ENCODE assay signal across 32 cellular contexts in genomic region chr1:110183642-110184167, GRCh38. TPM values are rescaled to one million over a fixed set of nuclear protein-coding genes. Genes with fewer than 3 reads are reported as not detected.
"Had no signal": no experiment of that assay in that cellular context is flagged by ENCODE, and none has a peak within 500 bp of the region (broad histone marks: within the 10 kb centered on the region; RNA-seq: fewer than 3 reads in every experiment).

No MANE protein-coding gene starts in this region.

- H2AFZ ChIP-seq: neural progenitor cell had no signal

- H3K4me3 ChIP-seq: heart left ventricle, left ventricle myocardium inferior, lung, neural progenitor cell, ovary, prostate gland, sigmoid colon, stomach, suprapubic skin, thoracic aorta, tibial artery, uterus had no signal

- H3K9ac ChIP-seq: neural progenitor cell had no signal

- H3K27ac Mint-ChIP-seq: immature natural killer cell; mesothelial cell of epicardium; naive B cell; natural killer cell; nephron progenitor cell; neural progenitor cell; stimulated activated memory B cell treated with anti-CD40 and anti-IgM and Interleukin-4, amounts not matched to agents 10 μg/mL and 1 μg/mL and 100 μg/mL, for 72 hours; type B pancreatic cell had no signal

- H3K4me1 Mint-ChIP-seq: immature natural killer cell; naive B cell; natural killer cell; neural progenitor cell; stimulated activated memory B cell treated with anti-CD40 and anti-IgM and Interleukin-4, amounts not matched to agents 10 μg/mL and 1 μg/mL and 100 μg/mL, for 72 hours had no signal

- DNase-seq: hypothalamus; immature natural killer cell; kidney; left ventricle myocardium inferior; mesendoderm; naive B cell; natural killer cell; nephron progenitor cell; ovary; retina; right cardiac atrium; sigmoid colon; small intestine; stimulated activated CD4-positive, alpha-beta T cell treated with anti-CD3 and anti-CD28 coated beads, Interleukin-1b, Interleukin-23, amount 100 ng/mL, for 48 hours; stimulated activated CD4-positive, alpha-beta T cell treated with anti-CD3 and anti-CD28 coated beads, Interleukin-2, amount 100 ng/mL, for 48 hours; stimulated activated CD4-positive, alpha-beta T cell treated with anti-CD3 and anti-CD28 coated beads, Interleukin-4, amount 100 ng/mL, for 4 hours; stimulated activated CD8-positive, alpha-beta memory T cell treated with anti-CD3 and anti-CD28 coated beads, Interleukin-4, amount 100 ng/mL, for 48 hours; stimulated activated naive CD4-positive, alpha-beta T cell treated with Interleukin-2 at 50 U/mL for 16 hours; stomach; tibial artery; uterus had no signal

- ATAC-seq: natural killer cell; right cardiac atrium; stimulated activated memory B cell treated with anti-CD40 and anti-IgM and Interleukin-4, amounts not matched to agents 10 μg/mL and 1 μg/mL and 100 μg/mL, for 72 hours had no signal

- H3K36me3 ChIP-seq: heart left ventricle, left ventricle myocardium inferior, neural progenitor cell, ovary, prostate gland, sigmoid colon, stomach, suprapubic skin, thoracic aorta, tibial artery, uterus had no signal

- H3K4me1 ChIP-seq: neural progenitor cell, prostate gland, uterus had no signal

- H3K4me2 ChIP-seq: neural progenitor cell had no signal

- FAIRE-seq: islet of Langerhans, kidney, small intestine had no signal

- H3K27ac ChIP-seq: heart left ventricle, left ventricle myocardium inferior, neural progenitor cell, ovary, prostate gland, sigmoid colon, stomach, suprapubic skin, thoracic aorta, tibial artery, uterus had no signal

- H3K9me3 ChIP-seq: ovary, sigmoid colon, stomach, suprapubic skin, thoracic aorta, uterus had no signal

- H3K27me3 ChIP-seq: heart left ventricle, neural progenitor cell, ovary, sigmoid colon, tibial artery, uterus had no signal

- H3K4me3 Mint-ChIP-seq: immature natural killer cell; mesothelial cell of epicardium; naive B cell; natural killer cell; nephron progenitor cell; neural progenitor cell; stimulated activated memory B cell treated with anti-CD40 and anti-IgM and Interleukin-4, amounts not matched to agents 10 μg/mL and 1 μg/mL and 100 μg/mL, for 72 hours; type B pancreatic cell had no signal

- H3K9me3 Mint-ChIP-seq: immature natural killer cell; mesothelial cell of epicardium; natural killer cell; neural progenitor cell; stimulated activated memory B cell treated with anti-CD40 and anti-IgM and Interleukin-4, amounts not matched to agents 10 μg/mL and 1 μg/mL and 100 μg/mL, for 72 hours; type B pancreatic cell had no signal

RNA-seq across cellular contexts. Expression of gene SLC6A17, which starts 33.4 kb away (rescaled TPM):
- total RNA-seq: left ventricle myocardium inferior, natural killer cell, ureter had no signal
- polyA plus RNA-seq: immature natural killer cell had no signal
